In genomic region chr11:103648670-103649400, GRCh38 we compare ENCODE assay signal across 1 cellular context.
TF ChIP-seq lines count a peak whose summit lies in the region.

No MANE protein-coding gene starts in this region.

TF ChIP-seq in SK-N-SH, 30 proteins besides CTCF, POLR2A, EP300 and RAD21 (continued from another document):
- TF ChIP-seq ZBTB33 (IDR thresholded peaks at IDR 0.05; ENCODE audit: borderline replicate concordance, low read depth) (no peak), JUND (IDR thresholded peaks at IDR 0.05) (peak; percentile 12; the same call in 1 of the 2 replicates), PBX3 (IDR thresholded peaks at IDR 0.05) (peak; percentile 34; the same call in 1 of the 2 replicates), GATA2 (CRISPR knock-in tag; IDR thresholded peaks at IDR 0.05) (no peak), RFX5 (IDR thresholded peaks at IDR 0.05; ENCODE audit: low read length) (no peak), YY1 (IDR thresholded peaks at IDR 0.05; ENCODE audit: low read depth) (no peak), TEAD4 (IDR thresholded peaks at IDR 0.05; ENCODE audit: borderline replicate concordance, insufficient read depth) (no peak), MAX (IDR thresholded peaks at IDR 0.05; ENCODE audit: low read depth) (no peak), FOSL2 (IDR thresholded peaks at IDR 0.05; ENCODE audit: borderline replicate concordance, low read depth) (no peak), USF1 (IDR thresholded peaks at IDR 0.05; ENCODE audit: borderline replicate concordance, low read depth) (no peak), GABPA (IDR thresholded peaks at IDR 0.05; ENCODE audit: low read depth) (no peak)
